ENCODE assay signal across 13 cellular contexts in the genomic region with DNA sequence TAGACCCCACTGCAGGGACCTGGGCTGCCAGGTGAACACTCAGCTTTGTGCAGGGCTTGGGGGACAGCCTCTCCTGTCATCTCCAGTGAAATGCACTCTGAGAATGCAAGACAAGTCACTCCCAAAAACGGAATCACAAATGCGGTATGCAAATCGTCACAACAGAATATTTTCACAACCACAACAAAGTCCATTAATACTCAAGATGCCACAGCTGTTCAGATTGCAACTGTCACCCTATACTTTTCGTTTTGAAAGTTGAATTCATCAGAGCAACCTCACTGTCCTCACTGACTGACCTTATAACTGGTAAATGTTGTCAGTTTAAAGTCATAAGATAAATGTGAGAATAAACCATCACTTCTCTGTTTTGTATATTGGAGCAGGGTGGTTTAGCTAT. TPM values are rescaled to one million over a fixed set of nuclear protein-coding genes. Genes with fewer than 3 reads are reported as not detected.
DNase-seq lines count a peak whose midpoint lies in the region; ATAC-seq, FAIRE-seq and TF ChIP-seq lines count a peak whose summit lies in the region.
"Had no signal": no experiment of that assay in that cellular context is flagged by ENCODE, and none has a peak within 500 bp of the region (broad histone marks: within the 10 kb centered on the region; RNA-seq: fewer than 3 reads in every experiment).

No MANE protein-coding gene starts in this region.

- no peak overlapping the region for H3K27ac ChIP-seq in tibial artery
- H3K27ac ChIP-seq: SK-N-MC had no signal

- no peaks in the 10 kb centered on the region for H3K27me3 Mint-ChIP-seq in T-helper 1 cell treated with Interleukin-12 subunit alpha and Interleukin-12 subunit beta and Interleukin-4 antibody, amounts not matched to agents 30 μg/mL and 1 μg/mL, for 36 hours (ENCODE audit: low read depth)
- H3K27me3 Mint-ChIP-seq in HFFc6 (ENCODE audit: insufficient read depth) = peaks cover 1% of the 10 kb centered on the region

- H3K4me3 ChIP-seq in tibial artery = no peak overlapping the region
- H3K4me3 ChIP-seq: SK-N-MC had no signal

- no peak for DNase-seq in GM12891 (ENCODE audit: insufficient read length, low spot score)
- DNase-seq in CD1c-positive myeloid dendritic cell (ENCODE audit: extremely low spot score) = no peak
- DNase-seq in tibial artery = no peak
- no peak for DNase-seq in HT-29 (ENCODE audit: low spot score)
- no peak for DNase-seq in HFFc6
- DNase-seq: DMS79; nephron progenitor cell; stimulated activated CD4-positive, alpha-beta T cell treated with anti-CD3 and anti-CD28 coated beads, Interleukin-2, amount 100 ng/mL, for 24 hours had no signal

- peaks cover 57% of the 10 kb centered on the region for H3K36me3 Mint-ChIP-seq in T-helper 1 cell treated with Interleukin-12 subunit alpha and Interleukin-12 subunit beta and Interleukin-4 antibody, amounts not matched to agents 30 μg/mL and 1 μg/mL, for 36 hours (ENCODE audit: low read depth)
- no peaks in the 10 kb centered on the region for H3K36me3 Mint-ChIP-seq in HFFc6 (ENCODE audit: low read depth)
- H3K36me3 Mint-ChIP-seq: type B pancreatic cell had no signal

- H3K4me1 Mint-ChIP-seq in T-helper 1 cell treated with Interleukin-12 subunit alpha and Interleukin-12 subunit beta and Interleukin-4 antibody, amounts not matched to agents 30 μg/mL and 1 μg/mL, for 36 hours (ENCODE audit: low read depth) = peaks cover 82% of the 10 kb centered on the region
- no peaks in the 10 kb centered on the region for H3K4me1 Mint-ChIP-seq in HFFc6 (ENCODE audit: low read depth)
- H3K4me1 Mint-ChIP-seq: nephron progenitor cell had no signal

- peak overlapping the region; percentile 47 for H3K4me3 Mint-ChIP-seq in T-helper 1 cell treated with Interleukin-12 subunit alpha and Interleukin-12 subunit beta and Interleukin-4 antibody, amounts not matched to agents 30 μg/mL and 1 μg/mL, for 36 hours
- H3K4me3 Mint-ChIP-seq in HFFc6 = no peak overlapping the region
- H3K4me3 Mint-ChIP-seq: nephron progenitor cell, type B pancreatic cell had no signal

- no peaks in the 10 kb centered on the region for H3K4me1 ChIP-seq in tibial artery

- H3K27ac Mint-ChIP-seq in T-helper 1 cell treated with Interleukin-12 subunit alpha and Interleukin-12 subunit beta and Interleukin-4 antibody, amounts not matched to agents 30 μg/mL and 1 μg/mL, for 36 hours = peak overlapping the region; percentile 100
- H3K27ac Mint-ChIP-seq in HFFc6 = no peak overlapping the region
- H3K27ac Mint-ChIP-seq: nephron progenitor cell, type B pancreatic cell had no signal

- FAIRE-seq in GM12891 (lab: Jason Lieb, UNC) = peak; percentile 94

- ATAC-seq in GM19324 (IDR thresholded peaks at IDR 0.05; ENCODE audit: low FRiP score, unreplicated experiment) (peak; percentile 47), HG02973 (IDR thresholded peaks at IDR 0.05; ENCODE audit: unreplicated experiment) (peak; percentile 29)

- TF ChIP-seq CTCF in tibial artery (IDR thresholded peaks at IDR 0.05) = no peak
- no peak for TF ChIP-seq CTCF in HFFc6 (IDR thresholded peaks at IDR 0.05)

- peaks cover 0 to 14% (median 6%) of the 10 kb centered on the region in 3 donors for H3K9me3 ChIP-seq in tibial artery

- peak; percentile 80 for TF ChIP-seq POLR2A in GM12891 (IDR thresholded peaks at IDR 0.05; ENCODE audit: low read depth, low read length)

- peaks cover 0 to 11% of the 10 kb centered on the region in 2 donors for H3K27me3 ChIP-seq in tibial artery

- peaks cover 11% of the 10 kb centered on the region for H3K9me3 Mint-ChIP-seq in T-helper 1 cell treated with Interleukin-12 subunit alpha and Interleukin-12 subunit beta and Interleukin-4 antibody, amounts not matched to agents 30 μg/mL and 1 μg/mL, for 36 hours
- peaks cover 28% of the 10 kb centered on the region for H3K9me3 Mint-ChIP-seq in HFFc6

- intact Hi-C loops in tibial artery (cut with DNase I; ENCODE audit: low total_unique reads) = no loop called here

- H3K36me3 ChIP-seq in tibial artery = no peaks in the 10 kb centered on the region

TF ChIP-seq in GM12891, 5 proteins besides CTCF, POLR2A, EP300 and RAD21:
- TF ChIP-seq POLR2AphosphoS5 (IDR thresholded peaks at IDR 0.05; ENCODE audit: low read depth, low read length) (peak; percentile 90), SPI1 (IDR thresholded peaks at IDR 0.05; ENCODE audit: low read depth, low read length) (no peak), PAX5 (IDR thresholded peaks at IDR 0.05; ENCODE audit: insufficient read depth, low read length, severe bottlenecking) (no peak), TAF1 (IDR thresholded peaks at IDR 0.05; ENCODE audit: low read depth, low read length) (peak; percentile 76), POU2F2 (IDR thresholded peaks at IDR 0.05; ENCODE audit: low read depth, low read length) (peak; percentile 99)

RNA-seq across cellular contexts. Expression of a gene that starts 16.6 kb away (rescaled TPM):
- 3.6 TPM for polyA plus RNA-seq in GM12891 (2012; ENCODE audit: low read depth, missing spikeins)
- not detected in 2 replicates for total RNA-seq in HT-29 (2014; rRNA removed; shearing (Covaris generic))
- not detected for total RNA-seq in HFFc6 (2021; fragmentation: NEBNext Ultra II Directional; extraction: Animal tissue kit (Norgen Biotek cat#: 25700))
